Comparison of ENCODE assay signal across 24 cellular contexts in genomic region chr9:32986971-32987370, GRCh38. TPM values are rescaled to one million over a fixed set of nuclear protein-coding genes. Genes with fewer than 3 reads are reported as not detected.
DNase-seq lines count a peak whose midpoint lies in the region; ATAC-seq and TF ChIP-seq lines count a peak whose summit lies in the region.
"Had no signal": no experiment of that assay in that cellular context is flagged by ENCODE, and none has a peak within 500 bp of the region (broad histone marks: within the 10 kb centered on the region; RNA-seq: fewer than 3 reads in every experiment).

No MANE protein-coding gene starts in this region.

- H4K8ac ChIP-seq in mesenchymal stem cell (ENCODE audit: low read length): no peak overlapping the region

- WGBS in mesenchymal stem cell: 84% methylated on average over 4 of the region's 4 CpGs

- no peak overlapping the region for H3K23ac ChIP-seq in mesenchymal stem cell (ENCODE audit: low read length in 2 of 2)

- no peak overlapping the region for H3K9ac ChIP-seq in mesenchymal stem cell (ENCODE audit: low read length)

- no peak overlapping the region for H2BK12ac ChIP-seq in mesenchymal stem cell (ENCODE audit: low read length in 2 of 2)

- peaks cover 11% of the 10 kb centered on the region for H3K4me1 ChIP-seq in HAP-1
- no peaks in the 10 kb centered on the region for H3K4me1 ChIP-seq in mesenchymal stem cell (ENCODE audit: control insufficient read depth, insufficient read depth, low read depth, low read length)
- H3K4me1 ChIP-seq: gastrocnemius medialis, right lobe of liver, SJCRH30 had no signal

- H3K9me3 ChIP-seq in HAP-1 (no peaks in the 10 kb centered on the region), mesenchymal stem cell (ENCODE audit: control insufficient read depth, low read length) (no peaks in the 10 kb centered on the region)
- H3K9me3 ChIP-seq: gastrocnemius medialis, right lobe of liver, SJCRH30 had no signal

- no peak overlapping the region for H3K14ac ChIP-seq in mesenchymal stem cell (ENCODE audit: low read length in 2 of 2)

- H3K4me3 ChIP-seq in HAP-1 (no peak overlapping the region), choroid plexus epithelial cell (ENCODE audit: low read depth, low read length) (no peak overlapping the region), mesenchymal stem cell (ENCODE audit: insufficient read depth in 1 of 2, low read depth in 1 of 2, low read length in 2 of 2) (no peak overlapping the region)
- H3K4me3 ChIP-seq: dorsolateral prefrontal cortex, gastrocnemius medialis, K562, right lobe of liver, SJCRH30 had no signal

- peaks cover 21% of the 10 kb centered on the region for H3K79me1 ChIP-seq in mesenchymal stem cell (replicated peaks; ENCODE audit: low read length, poor library complexity, severe bottlenecking)

- peak; percentile 48 to 50 for DNase-seq in HAP-1 (ENCODE audit: low spot score in 2 of 2)
- DNase-seq in RPMI7951 (ENCODE audit: low read depth): peak; percentile 17
- DNase-seq in choroid plexus epithelial cell (ENCODE audit: low read depth): peak; percentile 69
- DNase-seq in mesenchymal stem cell: peak; percentile 12
- no peak for DNase-seq in DMS 273 treated with DMSO at 0.1 percent for 48 hours (lab: John Stamatoyannopoulos, UW)
- DNase-seq in activated T-cell treated with anti-CD3 and anti-CD28 coated beads, Interleukin-2, amount 50 U/mL, for 48 hours: no peak
- DNase-seq: activated naive CD4-positive, alpha-beta T cell; activated T-cell treated with anti-CD3 and anti-CD28 coated beads, Interleukin-2, amount 50 U/mL, for 1 hour; amygdala; CD4-positive, alpha-beta T cell; dorsolateral prefrontal cortex; gastrocnemius medialis; hippocampal formation; NCI-H1436 treated with DMSO at 0.1 percent for 48 hours; NCI-H2107; NCI-H446 treated with DMSO at 0.1 percent for 48 hours; right lobe of liver; SJCRH30; T-cell had no signal

- ATAC-seq in HG02588 (IDR thresholded peaks at IDR 0.05; ENCODE audit: unreplicated experiment): no peak
- ATAC-seq: activated CD4-positive, CD25-positive, alpha-beta regulatory T cell treated with anti-CD3 and anti-CD28 coated beads, Interleukin-2, amount 50 U/mL, for 24 hours; gastrocnemius medialis; K562; Panc1; right lobe of liver; T-cell had no signal

- H2AK5ac ChIP-seq in mesenchymal stem cell (ENCODE audit: low read length, severe bottlenecking): no peak overlapping the region

- H2BK5ac ChIP-seq in mesenchymal stem cell (ENCODE audit: low read depth, low read length, poor library complexity, severe bottlenecking): no peak overlapping the region

- no peak for TF ChIP-seq CTCF in choroid plexus epithelial cell (conservative IDR thresholded peaks at IDR 0.05; ENCODE audit: low read depth, low read length)

- no peak overlapping the region for H3K4me2 ChIP-seq in mesenchymal stem cell (ENCODE audit: low read length, poor library complexity, severe bottlenecking)

- in situ Hi-C loops in HAP-1 (cut with MboI; ENCODE audit: low sequenced_read_pairs): no loop called here

- H4K91ac ChIP-seq in mesenchymal stem cell (ENCODE audit: low read length): no peak overlapping the region

- no peaks in the 10 kb centered on the region for H3K27me3 ChIP-seq in HAP-1 (ENCODE audit: low read depth)
- no peaks in the 10 kb centered on the region for H3K27me3 ChIP-seq in mesenchymal stem cell (ENCODE audit: control insufficient read depth in 1 of 2, insufficient read depth in 1 of 2, low read length in 2 of 2)
- H3K27me3 ChIP-seq: dorsolateral prefrontal cortex, gastrocnemius medialis, right lobe of liver, SJCRH30 had no signal

- no peak overlapping the region for H3K27ac ChIP-seq in mesenchymal stem cell (ENCODE audit: low read length, poor library complexity, severe bottlenecking)
- H3K27ac ChIP-seq: epithelial cell of prostate, gastrocnemius medialis, right lobe of liver, SJCRH30 had no signal

- peaks cover 59% of the 10 kb centered on the region for H3K36me3 ChIP-seq in HAP-1 (replicated peaks)
- H3K36me3 ChIP-seq in mesenchymal stem cell (ENCODE audit: control insufficient read depth in 1 of 2, insufficient read depth in 2 of 2, low read depth in 1 of 2, low read length in 2 of 2): peaks cover 25 to 82% of the 10 kb centered on the region in 2 experiments

- no peak overlapping the region for H3K18ac ChIP-seq in mesenchymal stem cell (ENCODE audit: low read depth in 1 of 2, low read length in 2 of 2)

- H2BK15ac ChIP-seq in mesenchymal stem cell (ENCODE audit: low read depth, poor library complexity, severe bottlenecking): no peak overlapping the region

- H3K4ac ChIP-seq in mesenchymal stem cell (ENCODE audit: low read depth in 1 of 2, low read length in 2 of 2): no peak overlapping the region

- H2AFZ ChIP-seq in mesenchymal stem cell (ENCODE audit: low read depth, low read length): no peak overlapping the region

- H2BK120ac ChIP-seq in mesenchymal stem cell (ENCODE audit: low read depth, low read length): no peak overlapping the region

RNA-seq across cellular contexts. Expression of gene APTX, which starts 14.5 kb away (rescaled TPM):
- 33.9 and 40.6 TPM in 2 replicates for total RNA-seq in RPMI7951 (2014; rRNA removed; shearing (Covaris generic))
- polyA plus RNA-seq in mesenchymal stem cell (2013, experiment 1 of 2): 24.7 TPM
- polyA plus RNA-seq in mesenchymal stem cell (2013, experiment 2 of 2): 25.6 TPM

RNA-seq across cellular contexts. Expression of gene DNAJA1, which starts 38.1 kb away (rescaled TPM):
- total RNA-seq in RPMI7951 (2014; rRNA removed; shearing (Covaris generic)): 171 and 180 TPM in 2 replicates
- polyA plus RNA-seq in mesenchymal stem cell (2013, experiment 1 of 2): 141 TPM
- 142 TPM for polyA plus RNA-seq in mesenchymal stem cell (2013, experiment 2 of 2)

Comparison
In these comparisons a context has a peak if more than half of its experiments do, and no peak if none do; other contexts are left out.
1. DNase-seq: peak in HAP-1 (2 of 2), RPMI7951 (single experiment), choroid plexus epithelial cell (single experiment) and mesenchymal stem cell (single experiment); none in DMS 273 treated with DMSO at 0.1 percent for 48 hours (single experiment) and activated T-cell treated with anti-CD3 and anti-CD28 coated beads, Interleukin-2, amount 50 U/mL, for 48 hours (0 of 2).